Comparison of ENCODE assay signal across 27 cellular contexts in the genomic region with DNA sequence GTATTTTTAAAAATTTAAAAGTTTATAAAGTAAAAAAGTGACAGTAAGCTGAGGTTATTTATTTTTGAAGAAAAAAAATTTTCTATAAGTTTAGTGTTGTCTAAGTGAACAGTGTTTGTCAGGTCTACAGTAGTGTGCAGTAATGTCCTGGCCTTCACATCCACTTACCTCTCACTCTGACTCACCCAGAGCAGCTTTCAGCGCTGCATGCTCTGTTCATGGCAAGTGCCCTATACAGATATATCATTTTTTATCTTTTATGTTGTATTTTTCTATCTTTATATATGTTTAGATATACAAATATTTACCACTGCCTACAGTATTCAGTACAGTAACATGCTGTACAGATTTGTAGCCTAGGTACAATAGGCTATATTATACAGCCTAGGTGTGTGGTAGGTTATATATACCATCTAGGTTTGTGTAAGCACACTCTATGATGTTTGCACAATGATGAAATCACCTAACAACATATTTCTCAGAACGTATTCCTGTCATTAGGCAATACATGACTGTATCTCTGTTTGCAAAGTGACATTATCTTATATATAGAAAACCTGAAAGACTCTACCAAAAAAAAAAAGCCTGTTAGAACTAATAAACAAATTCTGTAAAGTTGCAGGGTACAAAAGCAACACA.
A peak's percentile ranks its signal among the peaks of the same experiment; 100 is the strongest.
DNase-seq lines count a peak whose midpoint lies in the region; ATAC-seq, FAIRE-seq and TF ChIP-seq lines count a peak whose summit lies in the region.
"Had no signal": no experiment of that assay in that cellular context is flagged by ENCODE, and none has a peak within 500 bp of the region (broad histone marks: within the 10 kb centered on the region; RNA-seq: fewer than 3 reads in every experiment).

No MANE protein-coding gene starts in this region.

- in situ Hi-C loops in K562 (cut with MboI): no loop called here

- H3K4me1 ChIP-seq in K562 (replicated peaks in 1 of 2; ENCODE audit: control insufficient read depth in 2 of 2, insufficient read depth in 2 of 2, low read length in 2 of 2) (no peaks in the 10 kb centered on the region), mucosa of descending colon (ENCODE audit: low read depth) (no peaks in the 10 kb centered on the region)

- no peak for TF ChIP-seq RAD21 in K562 (CRISPR knock-in tag; conservative IDR thresholded peaks at IDR 0.05 in 1 of 2, IDR thresholded peaks at IDR 0.05 in 1 of 2)

- no peaks in the 10 kb centered on the region for H3K79me2 ChIP-seq in K562 (ENCODE audit: control insufficient read depth, insufficient read depth, low read length)

- ATAC-seq in K562 (no peak), mucosa of descending colon (peak; percentile 76)
- ATAC-seq: GM12878, Right ventricle myocardium inferior had no signal

- TF ChIP-seq POLR2A in K562 (conservative IDR thresholded peaks at IDR 0.05): no peak

- TF ChIP-seq EP300 in K562 (IDR thresholded peaks at IDR 0.05; ENCODE audit: low read length): no peak

- H3K27ac ChIP-seq in K562 (ENCODE audit: extremely low read depth, low read depth, low read length): no peak overlapping the region
- H3K27ac ChIP-seq: BLaER1, GM23248, SK-N-MC had no signal

- TF ChIP-seq CTCF in K562 (IDR thresholded peaks at IDR 0.05 in 2 of 3, conservative IDR thresholded peaks at IDR 0.05 in 1 of 3; ENCODE audit: insufficient read depth in 2 of 3, low read depth in 1 of 3, low read length in 3 of 3) (no peak), mucosa of descending colon (IDR thresholded peaks at IDR 0.05) (no peak)

- H3K4me3 ChIP-seq in K562 (no peak overlapping the region), mucosa of descending colon (no peak overlapping the region)
- H3K4me3 ChIP-seq: BLaER1, GM12878, GM23248, MG63, SK-N-MC had no signal

- no peak for FAIRE-seq in K562 (lab: Jason Lieb, UNC)
- FAIRE-seq: A204.1, GM12878 had no signal

- no peak overlapping the region for H2AFZ ChIP-seq in K562 (ENCODE audit: low read depth, low read length)
- H2AFZ ChIP-seq: GM23248 had no signal

- 0% methylated on average over 2 of the region's 2 CpGs for WGBS in K562 (ENCODE audit: insufficient coverage, low coverage, missing lambda C conversion rate)

- H3K4me2 ChIP-seq in K562 (ENCODE audit: insufficient read depth, low read length): no peak overlapping the region
- H3K4me2 ChIP-seq: BLaER1 had no signal

- BruUV-seq in K562 (replicated peaks; lab: Mats Ljungman, UMichigan): no TSS peak

- POLR2A ChIA-PET in K562 (lab: Yijun Ruan, JAX): no interaction called here

- DNase-seq in NCI-H748 (lab: John Stamatoyannopoulos, UW; ENCODE audit: unreplicated experiment) (peak; percentile 9), NCI-H748 treated with DMSO at 0.1 percent for 48 hours (lab: John Stamatoyannopoulos, UW) (no peak), NCI-H774 (lab: John Stamatoyannopoulos, UW) (peak; percentile 6), K562 (ENCODE audit: extremely low read depth in 1 of 4, low spot score in 3 of 4) (no peak), mucosa of descending colon (no peak), epidermal melanocyte (ENCODE audit: insufficient read length, low spot score) (no peak), OCI-M1 (lab: John Stamatoyannopoulos, UW) (no peak)
- DNase-seq: CD4-positive, alpha-beta T cell; COR-L47; DMS79; EL; GDM1; GM23248; H7; KG1; MG63; NCI-H1105 treated with DMSO at 0.1 percent for 48 hours; NCI-H146; NCI-H1930; NCI-H2171; NCI-H226; NCI-H524 treated with DMSO at 0.1 percent for 48 hours had no signal

- no peaks in the 10 kb centered on the region for H3K27me3 ChIP-seq in K562 (ENCODE audit: control insufficient read depth in 2 of 2, insufficient read depth in 2 of 2, low read length in 2 of 2)
- H3K27me3 ChIP-seq: BLaER1 had no signal

- no peaks in the 10 kb centered on the region for H3K36me3 ChIP-seq in K562 (ENCODE audit: control insufficient read depth, insufficient read depth, low read length)
- H3K36me3 ChIP-seq in mucosa of descending colon (ENCODE audit: low read depth): no peaks in the 10 kb centered on the region
- H3K36me3 ChIP-seq: BLaER1, MG63 had no signal

- no peaks in the 10 kb centered on the region for H4K20me1 ChIP-seq in K562 (replicated peaks; ENCODE audit: control insufficient read depth, insufficient read depth, low read length)
- H4K20me1 ChIP-seq: BLaER1 had no signal

- H3K9me3 ChIP-seq in K562 (replicated peaks; ENCODE audit: control insufficient read depth, insufficient read depth, low read depth, low read length) (no peaks in the 10 kb centered on the region), mucosa of descending colon (peaks cover 4% of the 10 kb centered on the region)

- no peak overlapping the region for H3K9ac ChIP-seq in K562 (ENCODE audit: insufficient read depth in 1 of 2, low read depth in 2 of 2, low read length in 2 of 2)
- H3K9ac ChIP-seq: BLaER1, GM23248 had no signal

- intact Hi-C loops in K562 (cut with micrococcal nuclease): no loop called here
- intact Hi-C loops in mucosa of descending colon (cut with DNase I, micrococcal nuclease): no loop called here

- CTCF ChIA-PET in K562 (lab: Yijun Ruan, JAX; ENCODE audit: low intra/inter-chr PET ratio): no interaction called here

- H3K9me1 ChIP-seq in K562 (ENCODE audit: control insufficient read depth, insufficient read depth, low read length): no peaks in the 10 kb centered on the region

TF ChIP-seq in K562, 482 proteins besides CTCF, POLR2A, EP300 and RAD21:
- TF ChIP-seq CEBPB (tag; IDR thresholded peaks at IDR 0.05) (peak; percentile 20; the same call in 1 of the 2 replicates), JUNB (CRISPR knock-in tag; conservative IDR thresholded peaks at IDR 0.05) (no peak), CEBPG (CRISPR knock-in tag; IDR thresholded peaks at IDR 0.05) (no peak), CEBPG (tag; conservative IDR thresholded peaks at IDR 0.05 in 1 of 2, IDR thresholded peaks at IDR 0.05 in 1 of 2) (peak in 1 of 2 experiments; percentile 83; a peak in 2 of 4 replicates)
- TF ChIP-seq, protein P1, sequence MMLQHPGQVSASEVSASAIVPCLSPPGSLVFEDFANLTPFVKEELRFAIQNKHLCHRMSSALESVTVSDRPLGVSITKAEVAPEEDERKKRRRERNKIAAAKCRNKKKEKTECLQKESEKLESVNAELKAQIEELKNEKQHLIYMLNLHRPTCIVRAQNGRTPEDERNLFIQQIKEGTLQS (IDR thresholded peaks at IDR 0.05): peak; percentile 18; the same call in 1 of the 2 replicates
- TF ChIP-seq, protein P1 (CRISPR knock-in tag; conservative IDR thresholded peaks at IDR 0.05): no peak

Comparison
In these comparisons a context has a peak if more than half of its experiments do, and no peak if none do; other contexts are left out.
1. DNase-seq: peak in NCI-H748 (single experiment) and NCI-H774 (single experiment); none in NCI-H748 treated with DMSO at 0.1 percent for 48 hours (single experiment), K562 (0 of 4), mucosa of descending colon (0 of 3), epidermal melanocyte (single experiment) and OCI-M1 (single experiment).